Comparison of ENCODE assay signal across 20 cellular contexts in the genomic region with DNA sequence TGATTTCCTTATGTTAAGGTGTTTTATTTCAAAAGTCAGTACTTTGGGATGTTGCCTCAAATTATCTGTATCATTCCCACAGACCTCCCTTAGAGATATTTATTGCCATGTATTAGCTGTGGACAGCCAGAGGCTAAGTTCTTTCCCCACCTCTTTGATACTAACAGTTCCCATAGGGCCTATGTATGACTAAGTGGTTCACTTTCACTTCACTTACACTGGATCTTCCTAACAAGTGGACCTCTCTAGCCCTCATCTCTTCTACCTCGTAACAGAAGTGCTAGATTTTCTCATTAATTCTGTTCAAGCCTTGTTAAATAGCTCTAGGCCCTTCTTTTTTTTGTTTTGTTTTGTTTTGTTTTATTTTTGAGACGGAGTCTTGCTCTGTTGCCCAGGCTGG. TPM values are rescaled to one million over a fixed set of nuclear protein-coding genes. Genes with fewer than 3 reads are reported as not detected.
A peak's percentile ranks its signal among the peaks of the same experiment; 100 is the strongest.
DNase-seq lines count a peak whose midpoint lies in the region; ATAC-seq, FAIRE-seq and TF ChIP-seq lines count a peak whose summit lies in the region.
"Had no signal": no experiment of that assay in that cellular context is flagged by ENCODE, and none has a peak within 500 bp of the region (broad histone marks: within the 10 kb centered on the region; RNA-seq: fewer than 3 reads in every experiment).

No MANE protein-coding gene starts in this region.

- BruUV-seq in GM12878 (replicated peaks; lab: Mats Ljungman, UMichigan), result no TSS peak

- peaks cover 47% of the 10 kb centered on the region for H3K36me3 Mint-ChIP-seq in T-helper 2 cell treated with Interferon-gamma antibody and Interleukin-4, amounts not matched to agents 5 μg/mL and 100 μg/mL, for 36 hours (ENCODE audit: low read depth)

- H3K9ac ChIP-seq in GM12878 (ENCODE audit: control insufficient read depth, insufficient read depth, low read length), result no peak overlapping the region
- H3K9ac ChIP-seq: parathyroid adenoma had no signal

- FAIRE-seq in GM12878 (lab: Jason Lieb, UNC) (no peak), frontal cortex (lab: Jason Lieb, UNC) (no peak)
- FAIRE-seq: endothelial cell of umbilical vein, G401.6, kidney had no signal

- H3K9me3 ChIP-seq in GM12878 (replicated peaks; ENCODE audit: control insufficient read depth, insufficient read depth, low read length), result no peaks in the 10 kb centered on the region
- no peaks in the 10 kb centered on the region for H3K9me3 ChIP-seq in esophagus muscularis mucosa
- H3K9me3 ChIP-seq: adrenal gland, Peyer's patch, upper lobe of left lung had no signal

- no peak overlapping the region for H3K4me3 Mint-ChIP-seq in T-helper 2 cell treated with Interferon-gamma antibody and Interleukin-4, amounts not matched to agents 5 μg/mL and 100 μg/mL, for 36 hours

- no peak for TF ChIP-seq RAD21 in GM12878 (IDR thresholded peaks at IDR 0.05; ENCODE audit: insufficient read depth, low read depth, low read length)

- no peaks in the 10 kb centered on the region for H3K27me3 Mint-ChIP-seq in T-helper 2 cell treated with Interferon-gamma antibody and Interleukin-4, amounts not matched to agents 5 μg/mL and 100 μg/mL, for 36 hours (ENCODE audit: low read depth)

- no peaks in the 10 kb centered on the region for H3K27me3 ChIP-seq in GM12878 (replicated peaks in 1 of 2; ENCODE audit: control insufficient read depth in 2 of 2, insufficient read depth in 2 of 2, low read length in 1 of 2)
- no peaks in the 10 kb centered on the region for H3K27me3 ChIP-seq in esophagus muscularis mucosa
- H3K27me3 ChIP-seq: adrenal gland, Peyer's patch, upper lobe of left lung had no signal

- H3K4me2 ChIP-seq in GM12878 (ENCODE audit: control insufficient read depth, insufficient read depth), result no peak overlapping the region; the same call in 1 of the 2 replicates

- TF ChIP-seq EP300 in GM12878 (IDR thresholded peaks at IDR 0.05; ENCODE audit: borderline replicate concordance in 1 of 2, control insufficient read depth in 1 of 2, low read depth in 2 of 2, low read length in 2 of 2) (no peak), esophagus muscularis mucosa (IDR thresholded peaks at IDR 0.05) (no peak)

- H3K4me1 ChIP-seq in GM12878 (ENCODE audit: control insufficient read depth, insufficient read depth, low read length) (peaks cover 59% of the 10 kb centered on the region), esophagus muscularis mucosa (peaks cover 12 to 99% (median 94%) of the 10 kb centered on the region in 4 donors)
- H3K4me1 ChIP-seq: parathyroid adenoma had no signal

- POLR2A ChIA-PET in GM12878 (lab: Charles Lee), result no interaction called here

- SMC1A ChIA-PET in GM12878 (lab: Charles Lee; ENCODE audit: uncharacterized antibody, unreplicated experiment), result interaction anchor here (0.7 to 2.0 kb wide), 4 partner anchors 9 to 75 kb away, joined by 3 to 9 read pairs (median 4); no protein-coding TSS in a partner anchor

- CTCF ChIA-PET in GM12878 (lab: Yijun Ruan, JAX), result interaction anchor here (0.6 to 2.1 kb wide), 4 partner anchors 10 to 323 kb away, joined by 3 to 9 read pairs (median 3); no protein-coding TSS in a partner anchor

- intact Hi-C loops in GM12878 (cut with micrococcal nuclease; ENCODE audit: unreplicated experiment) (no loop called here), esophagus muscularis mucosa (cut with DNase I) (no loop called here)

- H3K79me2 ChIP-seq in GM12878 (ENCODE audit: control insufficient read depth, insufficient read depth, low read length), result peaks cover 96% of the 10 kb centered on the region
- H3K79me2 ChIP-seq: parathyroid adenoma had no signal

- H4K20me1 ChIP-seq in GM12878 (ENCODE audit: control insufficient read depth, insufficient read depth), result no peaks in the 10 kb centered on the region

- no peak overlapping the region for H2AFZ ChIP-seq in GM12878 (ENCODE audit: control insufficient read depth, low read depth, low read length)
- H2AFZ ChIP-seq: parathyroid adenoma had no signal

- DNase-seq in T-helper 2 cell treated with Interferon-gamma antibody and Interleukin-4, amounts not matched to agents 5 μg/mL and 100 μg/mL, for 36 hours (ENCODE audit: low spot score), result no peak
- DNase-seq in T-helper 2 cell (no peak), NCI-H69 (lab: John Stamatoyannopoulos, UW) (peak; percentile 25), GM12878 (ENCODE audit: low read depth, low spot score) (no peak), omental fat pad (ENCODE audit: low spot score) (no peak), frontal cortex (ENCODE audit: low spot score in 2 of 2) (no peak), esophagus muscularis mucosa (ENCODE audit: extremely low spot score) (no peak), NCI-H2081 treated with DMSO at 0.1 percent for 48 hours (lab: John Stamatoyannopoulos, UW) (no peak)
- DNase-seq: adrenal gland; HCEC 1CT; head of caudate nucleus; kidney; NCI-H2029; NCI-H748 treated with DMSO at 0.1 percent for 48 hours; stimulated activated CD4-positive, alpha-beta T cell treated with anti-CD3 and anti-CD28 coated beads, Interleukin-4, amount 100 ng/mL, for 24 hours; upper lobe of left lung had no signal

- TF ChIP-seq POLR2A in GM12878 (IDR thresholded peaks at IDR 0.05; ENCODE audit: low read depth, low read length), result no peak
- TF ChIP-seq POLR2A in esophagus muscularis mucosa (IDR thresholded peaks at IDR 0.05; ENCODE audit: low read depth), result no peak

- H3K9me3 Mint-ChIP-seq in T-helper 2 cell treated with Interferon-gamma antibody and Interleukin-4, amounts not matched to agents 5 μg/mL and 100 μg/mL, for 36 hours, result no peaks in the 10 kb centered on the region

- no peak overlapping the region for H3K4me3 ChIP-seq in GM12878
- no peak overlapping the region for H3K4me3 ChIP-seq in esophagus muscularis mucosa
- H3K4me3 ChIP-seq: adrenal gland, Peyer's patch, upper lobe of left lung had no signal

- WGBS in GM12878 (ENCODE audit: insufficient coverage, insufficient replicate concordance, low lambda C conversion rate, missing lambda C conversion rate), result 93% methylated on average over 2 of the region's 2 CpGs
- WGBS in esophagus muscularis mucosa, result 86% methylated on average over 2 of the region's 2 CpGs

- TF ChIP-seq CTCF in GM12878 (IDR thresholded peaks at IDR 0.05 in 2 of 3, conservative IDR thresholded peaks at IDR 0.05 in 1 of 3; ENCODE audit: control insufficient read depth in 2 of 3, extremely low read depth in 1 of 3, insufficient read depth in 1 of 3, low read depth in 3 of 3, low read length in 3 of 3) (no peak), omental fat pad (IDR thresholded peaks at IDR 0.05) (no peak), esophagus muscularis mucosa (IDR thresholded peaks at IDR 0.05) (no peak)

- H3K36me3 ChIP-seq in GM12878 (ENCODE audit: control insufficient read depth in 2 of 2, insufficient read depth in 2 of 2, low read length in 1 of 2) (0 out of 4 replicates have a peak, but pooled peaks cover 0 to 4% of the 10 kb centered on the region in 2 experiments), esophagus muscularis mucosa (no peaks in the 10 kb centered on the region)
- H3K36me3 ChIP-seq: adrenal gland, Peyer's patch, upper lobe of left lung had no signal

- ATAC-seq in GM12878 (peak; percentile 17), omental fat pad (ENCODE audit: low FRiP score) (peak; percentile 74)

- H3K4me1 Mint-ChIP-seq in T-helper 2 cell treated with Interferon-gamma antibody and Interleukin-4, amounts not matched to agents 5 μg/mL and 100 μg/mL, for 36 hours (ENCODE audit: low read depth), result peaks cover 86% of the 10 kb centered on the region

- H3K27ac Mint-ChIP-seq in T-helper 2 cell treated with Interferon-gamma antibody and Interleukin-4, amounts not matched to agents 5 μg/mL and 100 μg/mL, for 36 hours, result peak overlapping the region; percentile 37

- H3K27ac ChIP-seq in GM12878 (ENCODE audit: control insufficient read depth, insufficient read depth), result no peak overlapping the region; the same call in 1 of the 2 replicates
- no peak overlapping the region for H3K27ac ChIP-seq in esophagus muscularis mucosa (replicated peaks in 1 of 4)
- H3K27ac ChIP-seq: adrenal gland, parathyroid adenoma, upper lobe of left lung had no signal

- RAD21 ChIA-PET in GM12878 (lab: Charles Lee; ENCODE audit: unreplicated experiment), result interaction anchor here (1.1 kb wide), 1 partner anchor 11 kb away, joined by 3 read pairs; no protein-coding TSS in a partner anchor

- in situ Hi-C loops in GM12878 (cut with MboI), result no loop called here

TF ChIP-seq in GM12878, 131 proteins besides CTCF, POLR2A, EP300 and RAD21 (continues in another document):
- TF ChIP-seq, protein P1, sequence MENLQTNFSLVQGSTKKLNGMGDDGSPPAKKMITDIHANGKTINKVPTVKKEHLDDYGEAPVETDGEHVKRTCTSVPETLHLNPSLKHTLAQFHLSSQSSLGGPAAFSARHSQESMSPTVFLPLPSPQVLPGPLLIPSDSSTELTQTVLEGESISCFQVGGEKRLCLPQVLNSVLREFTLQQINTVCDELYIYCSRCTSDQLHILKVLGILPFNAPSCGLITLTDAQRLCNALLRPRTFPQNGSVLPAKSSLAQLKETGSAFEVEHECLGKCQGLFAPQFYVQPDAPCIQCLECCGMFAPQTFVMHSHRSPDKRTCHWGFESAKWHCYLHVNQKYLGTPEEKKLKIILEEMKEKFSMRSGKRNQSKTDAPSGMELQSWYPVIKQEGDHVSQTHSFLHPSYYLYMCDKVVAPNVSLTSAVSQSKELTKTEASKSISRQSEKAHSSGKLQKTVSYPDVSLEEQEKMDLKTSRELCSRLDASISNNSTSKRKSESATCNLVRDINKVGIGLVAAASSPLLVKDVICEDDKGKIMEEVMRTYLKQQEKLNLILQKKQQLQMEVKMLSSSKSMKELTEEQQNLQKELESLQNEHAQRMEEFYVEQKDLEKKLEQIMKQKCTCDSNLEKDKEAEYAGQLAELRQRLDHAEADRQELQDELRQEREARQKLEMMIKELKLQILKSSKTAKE (IDR thresholded peaks at IDR 0.05; ENCODE audit: low read depth, poor library complexity, severe bottlenecking), result no peak

RNA-seq across cellular contexts. Expression of a gene that starts 6.2 kb away (rescaled TPM):
- 149 and 152 TPM in 2 replicates for total RNA-seq in GM12878 (2013; cell fraction: nucleolus; rRNA removed)
- total RNA-seq in GM12878 (2014; rRNA removed) (35.3 and 36.1 TPM in 2 replicates), GM12878 (2014; rRNA removed; fragmentation: Illumina TruSeq; extraction: Trizol) (25.0 and 26.5 TPM in 2 replicates), GM12878 (2021) (25.7 and 27.6 TPM in 2 replicates), omental fat pad (10 to 100 TPM; 14.8 to 24.5 (median 18.7) TPM), frontal cortex (16.3 TPM), esophagus muscularis mucosa (10 to 100 TPM; 14.9 to 29.7 (median 23.9) TPM)
- 17.0 TPM for polyA plus RNA-seq in GM12878 (2011; ENCODE audit: low read depth)
- polyA plus RNA-seq in GM12878 (2011; rRNA removed) (36.5 and 49.7 TPM in 2 replicates), GM12878 (2014; fragmentation: Illumina TruSeq; extraction: Trizol) (36.4 and 48.6 TPM in 2 replicates), GM12878 (2014; fragmentation: Nextera tagmentation; extraction: Ambion mirVana) (10 to 100 TPM; 10.6 to 11.8 TPM), GM12878 (2014; rRNA removed) (30.8 and 34.4 TPM in 2 replicates), GM12878 (2016; fragmentation: Nextera tagmentation; extraction: Ambion mirVana) (10 to 100 TPM; 16.7 to 19.7 TPM)
- polyA plus RNA-seq in GM12878 (2011; cell fraction: cytosol; rRNA removed), result 23.0 TPM in 2 replicates
- polyA plus RNA-seq in GM12878 (2011; cell fraction: nucleus; rRNA removed), result 96.9 and 102 TPM in 2 replicates
- polyA plus RNA-seq in GM12878 (2012), result 18.6 and 25.1 TPM in 2 replicates
- polyA minus RNA-seq in GM12878 (2011; rRNA and poly(A)+ RNA removed), result 24.5 and 25.3 TPM in 2 replicates
- polyA minus RNA-seq in GM12878 (2011; cell fraction: cytosol; rRNA and poly(A)+ RNA removed), result 8.7 and 9.8 TPM in 2 replicates
- polyA minus RNA-seq in GM12878 (2011; cell fraction: nucleus; rRNA and poly(A)+ RNA removed), result 45.0 and 64.3 TPM in 2 replicates
